ENCODE assay signal across 7 cellular contexts in the genomic region with DNA sequence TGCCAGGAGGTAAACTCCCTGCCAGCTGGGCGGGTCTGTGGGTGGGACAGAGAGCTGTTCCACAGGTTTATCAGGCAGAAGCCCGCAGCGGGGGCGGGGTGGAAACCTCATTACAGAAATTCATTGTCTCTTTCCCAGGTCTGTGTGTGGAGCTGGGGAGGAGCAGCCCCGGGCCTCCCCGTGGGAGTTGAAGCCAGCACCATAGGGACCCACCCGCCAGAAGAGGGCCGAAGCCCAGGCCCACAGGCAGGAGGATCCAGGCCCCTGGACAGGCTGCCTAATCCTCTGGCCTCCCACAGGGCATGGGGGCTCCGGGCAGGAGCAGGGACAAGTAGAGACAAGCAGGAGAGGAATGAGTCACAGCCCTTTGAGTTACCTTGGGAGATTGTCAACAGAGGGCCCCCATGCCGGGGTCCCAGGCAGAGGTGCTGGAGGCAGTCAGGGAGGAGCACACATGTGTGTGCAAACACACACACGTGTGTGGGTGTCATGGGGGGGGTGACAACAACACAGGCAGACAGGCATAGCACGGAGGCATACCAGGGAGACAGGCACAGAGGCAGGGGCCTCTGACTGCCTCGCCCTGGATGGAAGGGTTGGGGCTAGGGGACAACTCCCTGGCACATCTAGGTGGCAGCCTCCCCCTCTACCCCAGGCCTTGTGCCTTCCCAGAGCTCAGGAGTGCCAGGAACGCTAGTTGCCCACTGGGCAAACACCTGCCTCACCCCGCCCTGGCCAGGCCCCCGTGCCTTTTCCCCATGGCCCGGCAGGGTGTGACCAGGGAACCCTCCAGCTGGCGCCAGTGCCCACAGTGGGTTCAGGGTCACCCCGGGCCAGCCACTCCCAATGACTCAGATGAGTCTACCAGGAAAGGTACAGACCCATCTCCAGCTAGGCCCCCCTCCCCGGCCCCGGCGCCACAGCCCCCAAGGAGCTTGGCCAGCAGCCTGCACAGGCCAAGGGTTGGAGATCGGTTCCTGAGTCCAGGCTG. TPM values are rescaled to one million over a fixed set of nuclear protein-coding genes. Genes with fewer than 3 reads are reported as not detected.
DNase-seq lines count a peak whose midpoint lies in the region; ATAC-seq and TF ChIP-seq lines count a peak whose summit lies in the region.

No MANE protein-coding gene starts in this region.

- ATAC-seq in GM18861 (IDR thresholded peaks at IDR 0.05; ENCODE audit: unreplicated experiment) (no peak), HG03439 (IDR thresholded peaks at IDR 0.05; ENCODE audit: unreplicated experiment) (no peak), GM21529 (IDR thresholded peaks at IDR 0.05; ENCODE audit: unreplicated experiment) (no peak)

- peak overlapping the region; percentile 81 for H3K4me3 Mint-ChIP-seq in progenitor cell of endocrine pancreas (ENCODE audit: low read depth)

- peak overlapping the region; percentile 93 for H3K27ac Mint-ChIP-seq in progenitor cell of endocrine pancreas

- peak overlapping the region; percentile 90 for H3K27ac ChIP-seq in epithelial cell of prostate

- no peaks in the 10 kb centered on the region for H3K9me3 Mint-ChIP-seq in progenitor cell of endocrine pancreas (ENCODE audit: low read depth)

- TF ChIP-seq CTCF in progenitor cell of endocrine pancreas (IDR thresholded peaks at IDR 0.05; ENCODE audit: unreplicated experiment), result no peak

- no peaks in the 10 kb centered on the region for H3K27me3 Mint-ChIP-seq in progenitor cell of endocrine pancreas

- peaks cover 3% of the 10 kb centered on the region for H3K36me3 Mint-ChIP-seq in progenitor cell of endocrine pancreas (ENCODE audit: insufficient read depth)

- peaks cover 20% of the 10 kb centered on the region for H3K4me1 Mint-ChIP-seq in progenitor cell of endocrine pancreas (ENCODE audit: low read depth)

- peak; percentile 39 for DNase-seq in Daoy (ENCODE audit: low read depth)
- DNase-seq in NCI-H226, result peak; percentile 5
- DNase-seq in epithelial cell of prostate (ENCODE audit: low read depth, low spot score), result no peak
- no peak for DNase-seq in progenitor cell of endocrine pancreas (ENCODE audit: low spot score, unreplicated experiment)

RNA-seq across cellular contexts. Expression of a gene that starts 1.3 kb away (rescaled TPM):
- total RNA-seq in Daoy (2014; rRNA removed; shearing (Covaris generic)), result 0.06 and 0.15 TPM in 2 replicates
- total RNA-seq in progenitor cell of endocrine pancreas, result 20.1 and 21.1 TPM in 2 replicates

RNA-seq across cellular contexts. Expression of a gene that starts 32.8 kb away (rescaled TPM):
- 14.0 and 15.0 TPM in 2 replicates for total RNA-seq in Daoy (2014; rRNA removed; shearing (Covaris generic))
- total RNA-seq in progenitor cell of endocrine pancreas, result 54.6 and 61.5 TPM in 2 replicates

RNA-seq across cellular contexts. Expression of a gene that starts 35.3 kb away (rescaled TPM):
- 27.0 and 35.6 TPM in 2 replicates for total RNA-seq in Daoy (2014; rRNA removed; shearing (Covaris generic))
- total RNA-seq in progenitor cell of endocrine pancreas, result 55.0 and 57.2 TPM in 2 replicates

RNA-seq across cellular contexts. Expression of a gene that starts 40.1 kb away (rescaled TPM):
- 6.7 and 10.4 TPM in 2 replicates for total RNA-seq in Daoy (2014; rRNA removed; shearing (Covaris generic))
- 12.7 and 13.3 TPM in 2 replicates for total RNA-seq in progenitor cell of endocrine pancreas

Comparison
In these comparisons a context has a peak if more than half of its experiments do, and no peak if none do; other contexts are left out.
1. DNase-seq: peak in Daoy (single experiment) and NCI-H226 (single experiment); none in epithelial cell of prostate (single experiment) and progenitor cell of endocrine pancreas (single experiment).
2. RNA of a gene that starts 1.3 kb away (total RNA-seq): 20.1 to 21.1 TPM in progenitor cell of endocrine pancreas; 0.06 to 0.15 TPM in Daoy; every median in the first group is over 10 times any median in the second.